Comparison of ENCODE assay signal across 14 cellular contexts in genomic region chr2:150732064-150732463, GRCh38.
DNase-seq lines count a peak whose midpoint lies in the region; ATAC-seq and TF ChIP-seq lines count a peak whose summit lies in the region.
"Had no signal": no experiment of that assay in that cellular context is flagged by ENCODE, and none has a peak within 500 bp of the region (broad histone marks: within the 10 kb centered on the region; RNA-seq: fewer than 3 reads in every experiment).

No MANE protein-coding gene starts in this region.

- no TSS peak for BruUV-seq in OCI-LY7 (replicated peaks; lab: Mats Ljungman, UMichigan)

- intact Hi-C loops in OCI-LY7 (cut with micrococcal nuclease; ENCODE audit: unreplicated experiment), result no loop called here

- no peaks in the 10 kb centered on the region for H3K9me2 ChIP-seq in OCI-LY7 (ENCODE audit: insufficient read depth, low read length)

- no peaks in the 10 kb centered on the region for H3K79me2 ChIP-seq in OCI-LY7 (ENCODE audit: insufficient read depth, low read depth, low read length)

- H3K4me3 ChIP-seq in cardiac fibroblast (replicated peaks in 1 of 2; ENCODE audit: low read depth in 2 of 2, low read length in 2 of 2) (no peak overlapping the region), retinal pigment epithelial cell (ENCODE audit: low read length) (no peak overlapping the region), OCI-LY7 (ENCODE audit: low read depth, low read length, poor library complexity, severe bottlenecking) (no peak overlapping the region)
- H3K4me3 ChIP-seq: Peyer's patch had no signal

- ATAC-seq in GM18861 (IDR thresholded peaks at IDR 0.05; ENCODE audit: unreplicated experiment) (peak; percentile 44), HG03460 (IDR thresholded peaks at IDR 0.05; ENCODE audit: unreplicated experiment) (peak; percentile 47)
- ATAC-seq: activated T-helper 17 cell treated with anti-CD3 and anti-CD28 coated beads, Interleukin-2, amount 50 U/mL, for 72 hours; WTC11 had no signal

- no peak overlapping the region for H3K27ac ChIP-seq in OCI-LY7 (ENCODE audit: low read depth, low read length, poor library complexity, severe bottlenecking)
- H3K27ac ChIP-seq: neutrophil, Peyer's patch had no signal

- no peak for TF ChIP-seq CTCF in cardiac fibroblast (IDR thresholded peaks at IDR 0.05; ENCODE audit: low read depth, low read length)
- no peak for TF ChIP-seq CTCF in retinal pigment epithelial cell (conservative IDR thresholded peaks at IDR 0.05; ENCODE audit: low read depth, low read length)
- no peak for TF ChIP-seq CTCF in OCI-LY7 (conservative IDR thresholded peaks at IDR 0.05; ENCODE audit: low read length)

- H3K4me1 ChIP-seq in OCI-LY7 (ENCODE audit: insufficient read depth, low read length, poor library complexity, severe bottlenecking), result no peaks in the 10 kb centered on the region
- H3K4me1 ChIP-seq: Peyer's patch had no signal

- DNase-seq in cardiac fibroblast (ENCODE audit: low read depth in 2 of 2) (peak; percentile 26 to 75), retinal pigment epithelial cell (ENCODE audit: low read depth) (peak; percentile 38), OCI-LY7 (ENCODE audit: low spot score) (no peak), SKM-1 (lab: John Stamatoyannopoulos, UW; ENCODE audit: unreplicated experiment) (no peak), erythroblast (lab: John Stamatoyannopoulos, UW) (no peak)
- DNase-seq: cortex of kidney; NCI-H1048; Peyer's patch; stimulated activated CD4-positive, alpha-beta T cell treated with anti-CD3 and anti-CD28 coated beads, Interleukin-2, amount 100 ng/mL, for 24 hours had no signal

- no peaks in the 10 kb centered on the region for H3K36me3 ChIP-seq in OCI-LY7 (ENCODE audit: insufficient read depth, low read length)
- H3K36me3 ChIP-seq: neutrophil, Peyer's patch had no signal

- CTCF ChIA-PET in OCI-LY7 (lab: Charles Lee; ENCODE audit: unreplicated experiment), result no interaction called here

- H3K9me3 ChIP-seq in OCI-LY7 (ENCODE audit: low read length), result no peaks in the 10 kb centered on the region
- H3K9me3 ChIP-seq: neutrophil, Peyer's patch had no signal

- no peak overlapping the region for H3K4me2 ChIP-seq in OCI-LY7 (ENCODE audit: low read length)

- H2AFZ ChIP-seq in OCI-LY7 (ENCODE audit: low read length), result no peak overlapping the region

- no peak for TF ChIP-seq POLR2A in erythroblast (IDR thresholded peaks at IDR 0.05; ENCODE audit: low read length)

- no peaks in the 10 kb centered on the region for H4K20me1 ChIP-seq in OCI-LY7 (ENCODE audit: insufficient read depth, low read length)

- POLR2A ChIA-PET in OCI-LY7 (lab: Charles Lee), result no interaction called here

Comparison
In these comparisons a context has a peak if more than half of its experiments do, and no peak if none do; other contexts are left out.
1. DNase-seq: peak in cardiac fibroblast (2 of 2) and retinal pigment epithelial cell (single experiment); none in OCI-LY7 (single experiment), SKM-1 (single experiment) and erythroblast (0 of 2).